10 cellular contexts compared by ENCODE assay signal in genomic region chr13:108496364-108497215, GRCh38.
DNase-seq lines count a peak whose midpoint lies in the region; ATAC-seq, FAIRE-seq and TF ChIP-seq lines count a peak whose summit lies in the region.
"Had no signal": no experiment of that assay in that cellular context is flagged by ENCODE, and none has a peak within 500 bp of the region (broad histone marks: within the 10 kb centered on the region; RNA-seq: fewer than 3 reads in every experiment).

No MANE protein-coding gene starts in this region.

- TF ChIP-seq CTCF in astrocyte (IDR thresholded peaks at IDR 0.05; ENCODE audit: insufficient read depth, low read depth, low read length) (no peak), type B pancreatic cell (conservative IDR thresholded peaks at IDR 0.05) (no peak), HepG2 (CRISPR knock-in tag; IDR thresholded peaks at IDR 0.05) (no peak)

- H3K9me3 Mint-ChIP-seq in astrocyte (ENCODE audit: unreplicated experiment) = no peaks in the 10 kb centered on the region
- no peaks in the 10 kb centered on the region for H3K9me3 Mint-ChIP-seq in type B pancreatic cell

- H3K27ac Mint-ChIP-seq in astrocyte (ENCODE audit: unreplicated experiment) = no peak overlapping the region
- peak overlapping the region; percentile 51 for H3K27ac Mint-ChIP-seq in type B pancreatic cell

- 13% methylated on average over 15 of the region's 30 CpGs for WGBS in HepG2 (ENCODE audit: low lambda C conversion rate)

- peaks cover 9% of the 10 kb centered on the region for H3K4me1 ChIP-seq in astrocyte (ENCODE audit: insufficient read depth, low read length)
- no peaks in the 10 kb centered on the region for H3K4me1 ChIP-seq in HepG2 (ENCODE audit: insufficient read depth, low read length)
- H3K4me1 ChIP-seq: uterus had no signal

- peak overlapping the region; percentile 18 for H3K9ac ChIP-seq in astrocyte (ENCODE audit: low read length)
- no peak overlapping the region for H3K9ac ChIP-seq in HepG2 (ENCODE audit: insufficient read depth, low read depth, low read length)

- ATAC-seq in HG02981 (IDR thresholded peaks at IDR 0.05; ENCODE audit: unreplicated experiment) (no peak), HepG2 (no peak; the same call in 1 of the 3 replicates)

- H3K79me2 ChIP-seq in astrocyte (ENCODE audit: insufficient read depth, low read length) = no peaks in the 10 kb centered on the region
- H3K79me2 ChIP-seq in HepG2 (ENCODE audit: insufficient read depth, low read length) = no peaks in the 10 kb centered on the region

- H3K9me3 ChIP-seq in astrocyte (ENCODE audit: insufficient read depth, low read depth, low read length) (no peaks in the 10 kb centered on the region), HepG2 (ENCODE audit: low read length) (no peaks in the 10 kb centered on the region)
- H3K9me3 ChIP-seq: uterus had no signal

- no peak for FAIRE-seq in astrocyte (lab: Jason Lieb, UNC)
- no peak for FAIRE-seq in HepG2 (lab: Jason Lieb, UNC)

- H3K4me1 Mint-ChIP-seq in astrocyte (ENCODE audit: low read depth, unreplicated experiment) (peaks cover 2% of the 10 kb centered on the region), type B pancreatic cell (ENCODE audit: unreplicated experiment) (peaks cover 6% of the 10 kb centered on the region)

- in situ Hi-C loops in HepG2 (cut with HindIII; ENCODE audit: extremely low pct_ligation_motif_present, low pct_unique_long_range_greater_than_20kb) = no loop called here

- no peak for TF ChIP-seq RAD21 in HepG2 (CRISPR knock-in tag; IDR thresholded peaks at IDR 0.05)

- no peaks in the 10 kb centered on the region for H4K20me1 ChIP-seq in astrocyte (ENCODE audit: insufficient read depth, low read length)
- no peaks in the 10 kb centered on the region for H4K20me1 ChIP-seq in HepG2 (ENCODE audit: insufficient read depth, low read length)

- H3K27me3 ChIP-seq in astrocyte (ENCODE audit: insufficient read depth, low read length) (peaks cover 14% of the 10 kb centered on the region), HepG2 (ENCODE audit: control insufficient read depth in 1 of 2, insufficient read depth in 2 of 2, low read length in 2 of 2) (peaks cover 0 to 18% of the 10 kb centered on the region in 2 experiments; a peak in 2 of 5 replicates)
- H3K27me3 ChIP-seq: uterus had no signal

- H2AFZ ChIP-seq in astrocyte (ENCODE audit: low read depth, low read length) (peak overlapping the region; percentile 93), HepG2 (ENCODE audit: low read length) (no peak overlapping the region)

- intact Hi-C loops in HepG2 (cut with micrococcal nuclease; ENCODE audit: unreplicated experiment) = no loop called here

- TF ChIP-seq EP300 in HepG2 (IDR thresholded peaks at IDR 0.05; ENCODE audit: low read depth in 2 of 2, low read length in 2 of 2) (no peak), HepG2 (CRISPR knock-in tag; IDR thresholded peaks at IDR 0.05; ENCODE audit: borderline replicate concordance) (no peak)

- TF ChIP-seq POLR2A in HepG2 (IDR thresholded peaks at IDR 0.05; ENCODE audit: insufficient read depth in 1 of 2, low read depth in 2 of 2, low read length in 2 of 2) = no peak

- BruUV-seq in HepG2 (replicated peaks; lab: Mats Ljungman, UMichigan) = no TSS peak

- POLR2A ChIA-PET in HepG2 (lab: Yijun Ruan, JAX) = no interaction called here

- peak overlapping the region; percentile 83 for H3K4me2 ChIP-seq in astrocyte (ENCODE audit: low read length)
- no peak overlapping the region for H3K4me2 ChIP-seq in HepG2 (ENCODE audit: low read depth, low read length)

- H3K27me3 Mint-ChIP-seq in astrocyte (ENCODE audit: low read depth, unreplicated experiment) = peaks cover 47% of the 10 kb centered on the region
- H3K27me3 Mint-ChIP-seq in type B pancreatic cell = peaks cover 73% of the 10 kb centered on the region

- CTCF ChIA-PET in HepG2 (lab: Yijun Ruan, JAX; ENCODE audit: low intra/inter-chr PET ratio, low total read pairs) = no interaction called here

- H3K36me3 Mint-ChIP-seq in astrocyte (ENCODE audit: low read depth, unreplicated experiment) (no peaks in the 10 kb centered on the region), type B pancreatic cell (no peaks in the 10 kb centered on the region)

- H3K4me3 ChIP-seq in astrocyte (ENCODE audit: insufficient read depth, low read depth, low read length) = peak overlapping the region; percentile 53
- H3K4me3 ChIP-seq in HepG2 (replicated peaks in 1 of 3; ENCODE audit: insufficient read depth in 1 of 3, low read depth in 2 of 3, low read length in 3 of 3) = no peak overlapping the region
- H3K4me3 ChIP-seq: uterus had no signal

- H3K4me3 Mint-ChIP-seq in astrocyte (ENCODE audit: unreplicated experiment) (peak overlapping the region; percentile 78), type B pancreatic cell (peak overlapping the region; percentile 89)

- DNase-seq in activated naive CD4-positive, alpha-beta T cell treated with Interleukin-2 at 50 U/mL for 16 hours = peak; percentile 10
- DNase-seq in activated naive CD4-positive, alpha-beta T cell treated with anti-CD3 and anti-CD28 coated beads, Interleukin-2, amount 50 U/mL, for 16 hours = no peak
- peak; percentile 6 for DNase-seq in astrocyte (ENCODE audit: low read depth)
- DNase-seq in iris pigment epithelial cell (ENCODE audit: low read depth) = peak; percentile 59
- DNase-seq in type B pancreatic cell (ENCODE audit: extremely low spot score, unreplicated experiment) = no peak
- DNase-seq in MV-4-11 (lab: John Stamatoyannopoulos, UW) = no peak
- DNase-seq in HepG2 (ENCODE audit: low spot score) = no peak
- DNase-seq: Kasumi-1, uterus had no signal

- H3K27ac ChIP-seq in astrocyte (ENCODE audit: low read depth, low read length) (no peak overlapping the region), HepG2 (ENCODE audit: extremely low read length, insufficient read depth, low read length) (no peak overlapping the region)
- H3K27ac ChIP-seq: uterus had no signal

- H3K36me3 ChIP-seq in astrocyte (ENCODE audit: insufficient read depth, low read length) = no peaks in the 10 kb centered on the region
- no peaks in the 10 kb centered on the region for H3K36me3 ChIP-seq in HepG2 (replicated peaks in 1 of 2; ENCODE audit: control insufficient read depth in 1 of 2, insufficient read depth in 2 of 2, low read length in 2 of 2)
- H3K36me3 ChIP-seq: uterus had no signal

TF ChIP-seq in HepG2, 621 proteins besides CTCF, POLR2A, EP300 and RAD21 (continues in another document):
- TF ChIP-seq ARID3A (IDR thresholded peaks at IDR 0.05; ENCODE audit: low read depth, low read length) (no peak), ZNF260 (CRISPR knock-in tag; IDR thresholded peaks at IDR 0.05; ENCODE audit: borderline replicate concordance, low read depth) (no peak), SMAD3 (CRISPR knock-in tag; IDR thresholded peaks at IDR 0.05) (no peak), ZNF605 (CRISPR knock-in tag; IDR thresholded peaks at IDR 0.05) (no peak), TRAFD1 (CRISPR knock-in tag; IDR thresholded peaks at IDR 0.05; ENCODE audit: borderline replicate concordance) (no peak), ZNF496 (CRISPR knock-in tag; IDR thresholded peaks at IDR 0.05; ENCODE audit: insufficient replicate concordance) (no peak), GTF3A (CRISPR knock-in tag; conservative IDR thresholded peaks at IDR 0.05) (no peak), SIX4 (CRISPR knock-in tag; IDR thresholded peaks at IDR 0.05) (no peak), TFE3 (CRISPR knock-in tag; IDR thresholded peaks at IDR 0.05) (no peak), SSRP1 (CRISPR knock-in tag; IDR thresholded peaks at IDR 0.05) (no peak), HDAC1 (CRISPR knock-in tag; IDR thresholded peaks at IDR 0.05) (no peak), ZNF607 (CRISPR knock-in tag; IDR thresholded peaks at IDR 0.05; ENCODE audit: borderline replicate concordance) (no peak), KDM5A (IDR thresholded peaks at IDR 0.05; ENCODE audit: borderline replicate concordance, low read length) (no peak), PITX1 (CRISPR knock-in tag; IDR thresholded peaks at IDR 0.05) (no peak)

Comparison
In these comparisons a context has a peak if more than half of its experiments do, and no peak if none do; other contexts are left out.
1. DNase-seq: peak in activated naive CD4-positive, alpha-beta T cell treated with Interleukin-2 at 50 U/mL for 16 hours (single experiment), astrocyte (single experiment) and iris pigment epithelial cell (single experiment); none in activated naive CD4-positive, alpha-beta T cell treated with anti-CD3 and anti-CD28 coated beads, Interleukin-2, amount 50 U/mL, for 16 hours (single experiment), type B pancreatic cell (single experiment), MV-4-11 (single experiment) and HepG2 (single experiment).